In genomic region chr12:123288751-123289346, GRCh38 we compare ENCODE assay signal across 18 cellular contexts. TPM values are rescaled to one million over a fixed set of nuclear protein-coding genes. Genes with fewer than 3 reads are reported as not detected.
A peak's percentile ranks its signal among the peaks of the same experiment; 100 is the strongest.
DNase-seq lines count a peak whose midpoint lies in the region; ATAC-seq and TF ChIP-seq lines count a peak whose summit lies in the region.
"Had no signal": no experiment of that assay in that cellular context is flagged by ENCODE, and none has a peak within 500 bp of the region (broad histone marks: within the 10 kb centered on the region; RNA-seq: fewer than 3 reads in every experiment).

No MANE protein-coding gene starts in this region.

- no peak for DNase-seq in activated naive CD4-positive, alpha-beta T cell treated with anti-CD3 and anti-CD28 coated beads, Interleukin-2, amount 50 U/mL, for 16 hours
- DNase-seq in nephron progenitor cell, result no peak
- DNase-seq in type B pancreatic cell (ENCODE audit: extremely low spot score, unreplicated experiment), result no peak
- no peak for DNase-seq in body of pancreas
- DNase-seq in NCI-H2227 treated with DMSO at 0.1 percent for 48 hours (lab: John Stamatoyannopoulos, UW), result no peak
- no peak for DNase-seq in psoas muscle
- DNase-seq: DND-41, GM23248, MV-4-11, NCI-H1436, NCI-H2029 treated with DMSO at 0.1 percent for 48 hours, NCI-H510A treated with DMSO at 0.1 percent for 48 hours, NCI-H82, PC-3 had no signal

- TF ChIP-seq CTCF in brain (conservative IDR thresholded peaks at IDR 0.05) (no peak), nephron progenitor cell (IDR thresholded peaks at IDR 0.05) (no peak), type B pancreatic cell (conservative IDR thresholded peaks at IDR 0.05) (no peak), body of pancreas (IDR thresholded peaks at IDR 0.05) (no peak), psoas muscle (IDR thresholded peaks at IDR 0.05) (no peak)

- H3K27me3 Mint-ChIP-seq in activated naive CD4-positive, alpha-beta T cell treated with anti-CD3 and anti-CD28 coated beads, Interleukin-2, amount 50 U/mL, for 24 hours, result no peaks in the 10 kb centered on the region
- H3K27me3 Mint-ChIP-seq in brain, result no peaks in the 10 kb centered on the region
- H3K27me3 Mint-ChIP-seq in nephron progenitor cell (ENCODE audit: low read depth, poor library complexity), result peaks cover 5% of the 10 kb centered on the region
- no peaks in the 10 kb centered on the region for H3K27me3 Mint-ChIP-seq in type B pancreatic cell

- H3K9me3 Mint-ChIP-seq in activated naive CD4-positive, alpha-beta T cell treated with anti-CD3 and anti-CD28 coated beads, Interleukin-2, amount 50 U/mL, for 24 hours, result no peaks in the 10 kb centered on the region
- H3K9me3 Mint-ChIP-seq in brain (no peaks in the 10 kb centered on the region), nephron progenitor cell (no peaks in the 10 kb centered on the region), type B pancreatic cell (no peaks in the 10 kb centered on the region)

- no peak for ATAC-seq in body of pancreas
- ATAC-seq in psoas muscle, result no peak
- ATAC-seq: PC-3 had no signal

- no peaks in the 10 kb centered on the region for H3K4me1 Mint-ChIP-seq in activated naive CD4-positive, alpha-beta T cell treated with anti-CD3 and anti-CD28 coated beads, Interleukin-2, amount 50 U/mL, for 24 hours
- peaks cover 6% of the 10 kb centered on the region for H3K4me1 Mint-ChIP-seq in brain
- peaks cover 14% of the 10 kb centered on the region for H3K4me1 Mint-ChIP-seq in nephron progenitor cell
- no peaks in the 10 kb centered on the region for H3K4me1 Mint-ChIP-seq in type B pancreatic cell (ENCODE audit: unreplicated experiment)

- H3K4me3 Mint-ChIP-seq in activated naive CD4-positive, alpha-beta T cell treated with anti-CD3 and anti-CD28 coated beads, Interleukin-2, amount 50 U/mL, for 24 hours, result no peak overlapping the region
- H3K4me3 Mint-ChIP-seq in brain (no peak overlapping the region), nephron progenitor cell (no peak overlapping the region), type B pancreatic cell (no peak overlapping the region)

- no peak for TF ChIP-seq POLR2A in body of pancreas (IDR thresholded peaks at IDR 0.05)

- no peak overlapping the region for H3K4me3 ChIP-seq in body of pancreas
- H3K4me3 ChIP-seq in psoas muscle, result no peak overlapping the region
- H3K4me3 ChIP-seq: BLaER1, GM23248 had no signal

- H3K36me3 ChIP-seq in body of pancreas (replicated peaks in 1 of 2; ENCODE audit: insufficient read depth in 1 of 2, low read depth in 2 of 2), result peaks cover 0 to 3% of the 10 kb centered on the region in 2 donors
- H3K36me3 ChIP-seq in psoas muscle (ENCODE audit: insufficient read depth in 1 of 2, low read depth in 1 of 2), result peaks cover 9 to 49% of the 10 kb centered on the region in 2 donors

- H3K4me1 ChIP-seq in body of pancreas (no peaks in the 10 kb centered on the region), psoas muscle (no peaks in the 10 kb centered on the region)
- H3K4me1 ChIP-seq: BLaER1 had no signal

- H3K27ac ChIP-seq in body of pancreas, result no peak overlapping the region
- H3K27ac ChIP-seq in psoas muscle, result no peak overlapping the region
- H3K27ac ChIP-seq: BLaER1, GM23248, RWPE1 had no signal

- no peaks in the 10 kb centered on the region for H3K9me3 ChIP-seq in body of pancreas
- no peaks in the 10 kb centered on the region for H3K9me3 ChIP-seq in psoas muscle
- H3K9me3 ChIP-seq: BLaER1 had no signal

- peaks cover 5% of the 10 kb centered on the region for H3K36me3 Mint-ChIP-seq in activated naive CD4-positive, alpha-beta T cell treated with anti-CD3 and anti-CD28 coated beads, Interleukin-2, amount 50 U/mL, for 24 hours
- H3K36me3 Mint-ChIP-seq in brain (peaks cover 17% of the 10 kb centered on the region), nephron progenitor cell (ENCODE audit: low read depth) (peaks cover 30% of the 10 kb centered on the region), type B pancreatic cell (no peaks in the 10 kb centered on the region)

- H3K27me3 ChIP-seq in body of pancreas, result no peaks in the 10 kb centered on the region
- H3K27me3 ChIP-seq in psoas muscle (ENCODE audit: insufficient read depth in 3 of 3, low read length in 2 of 3), result no peaks in the 10 kb centered on the region
- H3K27me3 ChIP-seq: BLaER1 had no signal

- peak overlapping the region; percentile 84 for H3K27ac Mint-ChIP-seq in activated naive CD4-positive, alpha-beta T cell treated with anti-CD3 and anti-CD28 coated beads, Interleukin-2, amount 50 U/mL, for 24 hours
- H3K27ac Mint-ChIP-seq in brain, result peak overlapping the region in 3 of 5 experiments; percentile 73 to 89 (median 75)
- peak overlapping the region; percentile 93 for H3K27ac Mint-ChIP-seq in nephron progenitor cell
- peak overlapping the region; percentile 9 for H3K27ac Mint-ChIP-seq in type B pancreatic cell

- intact Hi-C loops in body of pancreas (cut with DNase I) (no loop called here), psoas muscle (cut with DNase I) (no loop called here)

- WGBS in body of pancreas, 2 donors, result 94 to 95% methylated on average over 20 of the region's 20 CpGs
- WGBS in psoas muscle, 3 donors, result 59 to 75% (median 67%) methylated on average over 20 of the region's 20 CpGs

RNA-seq across cellular contexts. Expression of gene CDK2AP1, which starts 17.2 kb away (rescaled TPM):
- polyA plus RNA-seq in brain (ENCODE audit: insufficient read depth, low read depth, low replicate concordance) (242 TPM), psoas muscle (100 to 1,000 TPM in 1 of 3 donors, 10 to 100 TPM in 2; 31.8 to 143 (median 67.3) TPM)
- total RNA-seq in type B pancreatic cell (ENCODE audit: low replicate concordance) (70.7 and 128 TPM in 2 replicates), body of pancreas (10 to 100 TPM; 24.4 to 26.7 TPM), psoas muscle (10 to 100 TPM; 47.6 to 63.9 (median 55.1) TPM)

RNA-seq across cellular contexts. Expression of gene MTRFR, which starts 55.6 kb away (rescaled TPM):
- polyA plus RNA-seq in brain (ENCODE audit: insufficient read depth, low read depth, low replicate concordance) (23.5 TPM), psoas muscle (10 to 100 TPM in 1 of 3 donors, 1 to 10 TPM in 2; 6.4 to 10.9 (median 7.1) TPM)
- total RNA-seq in type B pancreatic cell (ENCODE audit: low replicate concordance) (13.9 and 17.2 TPM in 2 replicates), body of pancreas (1 to 10 TPM; 4.9 to 8.2 TPM), psoas muscle (1 to 10 TPM; 7.3 to 9.9 (median 8.6) TPM)

RNA-seq across cellular contexts. Expression of gene MPHOSPH9, which starts 55.9 kb away (rescaled TPM):
- polyA plus RNA-seq in brain (ENCODE audit: insufficient read depth, low read depth, low replicate concordance) (3.7 TPM), psoas muscle (1 to 10 TPM; 3.2 to 5.8 (median 3.2) TPM)
- total RNA-seq in type B pancreatic cell (ENCODE audit: low replicate concordance) (15.1 and 52.3 TPM in 2 replicates), body of pancreas (10 to 100 TPM; 13.5 to 42.5 TPM), psoas muscle (10 to 100 TPM in 3 of 4 donors, 1 to 10 TPM in 1; 8.7 to 14.4 (median 12.7) TPM)

Comparison
In these comparisons a context has a peak if more than half of its experiments do, and no peak if none do; other contexts are left out.
1. H3K27ac Mint-ChIP-seq: peak in every context shown above with its lines; median percentile 93 in nephron progenitor cell; 84 in activated naive CD4-positive, alpha-beta T cell treated with anti-CD3 and anti-CD28 coated beads, Interleukin-2, amount 50 U/mL, for 24 hours; 75 in brain; 9 in type B pancreatic cell.